ENCODE assay signal across 7 cellular contexts in genomic region chr9:128881627-128881883, GRCh38. TPM values are rescaled to one million over a fixed set of nuclear protein-coding genes. Genes with fewer than 3 reads are reported as not detected.
DNase-seq lines count a peak whose midpoint lies in the region; ATAC-seq lines count a peak whose summit lies in the region.

No MANE protein-coding gene starts in this region.

- H3K36me3 Mint-ChIP-seq in activated naive CD8-positive, alpha-beta T cell: no peaks in the 10 kb centered on the region

- H3K9ac ChIP-seq in iPS-18a (ENCODE audit: low read length) (peak overlapping the region; percentile 69), subcutaneous abdominal adipose tissue (ENCODE audit: low read length in 5 of 5) (peak overlapping the region; percentile 33 to 85 (median 65))

- peak overlapping the region; percentile 87 for H3K27ac Mint-ChIP-seq in activated naive CD8-positive, alpha-beta T cell

- DNase-seq in DMS79 treated with DMSO at 0.1 percent for 48 hours (lab: John Stamatoyannopoulos, UW) (no peak), mesenteric fat pad (ENCODE audit: low spot score) (no peak)

- H3K27ac ChIP-seq in iPS-18a (ENCODE audit: low read length): no peak overlapping the region
- peak overlapping the region; percentile 78 for H3K27ac ChIP-seq in subcutaneous abdominal adipose tissue (ENCODE audit: low read depth, low read length)

- peaks cover 54% of the 10 kb centered on the region for H3K4me1 Mint-ChIP-seq in activated naive CD8-positive, alpha-beta T cell (ENCODE audit: low read depth)

- peak overlapping the region; percentile 94 for H3K4me3 Mint-ChIP-seq in activated naive CD8-positive, alpha-beta T cell

- H3K27me3 ChIP-seq in iPS-18a (ENCODE audit: control insufficient read depth, insufficient read depth, low read length) (no peaks in the 10 kb centered on the region), subcutaneous abdominal adipose tissue (ENCODE audit: control insufficient read depth in 5 of 5, insufficient read depth in 4 of 5, low read length in 5 of 5) (no peaks in the 10 kb centered on the region)

- H3K9me3 ChIP-seq in iPS-18a (ENCODE audit: control insufficient read depth, low read depth, low read length): no peaks in the 10 kb centered on the region
- no peaks in the 10 kb centered on the region for H3K9me3 ChIP-seq in subcutaneous abdominal adipose tissue (ENCODE audit: control insufficient read depth in 5 of 5, low read length in 5 of 5)

- peaks cover 9% of the 10 kb centered on the region for H3K4me1 ChIP-seq in iPS-18a (ENCODE audit: control insufficient read depth, low read depth, low read length)
- peaks cover 16 to 66% (median 55%) of the 10 kb centered on the region in 5 donors for H3K4me1 ChIP-seq in subcutaneous abdominal adipose tissue (ENCODE audit: control insufficient read depth in 5 of 5, insufficient read depth in 5 of 5, low read length in 5 of 5)

- no peaks in the 10 kb centered on the region for H3K27me3 Mint-ChIP-seq in activated naive CD8-positive, alpha-beta T cell

- H3K4me3 ChIP-seq in iPS-18a (ENCODE audit: low read length) (peak overlapping the region; percentile 79), subcutaneous abdominal adipose tissue (ENCODE audit: low read depth in 1 of 5, low read length in 5 of 5) (peak overlapping the region; percentile 74 to 94 (median 88))

- no peaks in the 10 kb centered on the region for H3K9me3 Mint-ChIP-seq in activated naive CD8-positive, alpha-beta T cell (ENCODE audit: low read depth)

- H3K36me3 ChIP-seq in iPS-18a (ENCODE audit: control insufficient read depth, low read depth, low read length): peaks cover 23% of the 10 kb centered on the region
- peaks cover 0 to 15% (median 11%) of the 10 kb centered on the region in 5 donors for H3K36me3 ChIP-seq in subcutaneous abdominal adipose tissue (ENCODE audit: control insufficient read depth in 5 of 5, insufficient read depth in 5 of 5, low read length in 5 of 5)

- ATAC-seq in HG03066 (IDR thresholded peaks at IDR 0.05; ENCODE audit: low read depth, unreplicated experiment): peak; percentile 12
- no peak for ATAC-seq in HG03354 (IDR thresholded peaks at IDR 0.05; ENCODE audit: poor library complexity, severe bottlenecking, unreplicated experiment)

RNA-seq across cellular contexts. Expression of gene KYAT1, which starts 0.2 kb away (rescaled TPM):
- 3.8 TPM for total RNA-seq in mesenteric fat pad

RNA-seq across cellular contexts. Expression of gene LRRC8A, which starts 0.4 kb away (rescaled TPM):
- total RNA-seq in mesenteric fat pad: 40.5 TPM

RNA-seq across cellular contexts. Expression of gene PHYHD1, which starts 39.2 kb away (rescaled TPM):
- total RNA-seq in mesenteric fat pad: 13.6 TPM

RNA-seq across cellular contexts. Expression of gene SPOUT1, which starts 52.0 kb away (rescaled TPM):
- 35.0 TPM for total RNA-seq in mesenteric fat pad
